1 cellular context compared by ENCODE assay signal in the genomic region with DNA sequence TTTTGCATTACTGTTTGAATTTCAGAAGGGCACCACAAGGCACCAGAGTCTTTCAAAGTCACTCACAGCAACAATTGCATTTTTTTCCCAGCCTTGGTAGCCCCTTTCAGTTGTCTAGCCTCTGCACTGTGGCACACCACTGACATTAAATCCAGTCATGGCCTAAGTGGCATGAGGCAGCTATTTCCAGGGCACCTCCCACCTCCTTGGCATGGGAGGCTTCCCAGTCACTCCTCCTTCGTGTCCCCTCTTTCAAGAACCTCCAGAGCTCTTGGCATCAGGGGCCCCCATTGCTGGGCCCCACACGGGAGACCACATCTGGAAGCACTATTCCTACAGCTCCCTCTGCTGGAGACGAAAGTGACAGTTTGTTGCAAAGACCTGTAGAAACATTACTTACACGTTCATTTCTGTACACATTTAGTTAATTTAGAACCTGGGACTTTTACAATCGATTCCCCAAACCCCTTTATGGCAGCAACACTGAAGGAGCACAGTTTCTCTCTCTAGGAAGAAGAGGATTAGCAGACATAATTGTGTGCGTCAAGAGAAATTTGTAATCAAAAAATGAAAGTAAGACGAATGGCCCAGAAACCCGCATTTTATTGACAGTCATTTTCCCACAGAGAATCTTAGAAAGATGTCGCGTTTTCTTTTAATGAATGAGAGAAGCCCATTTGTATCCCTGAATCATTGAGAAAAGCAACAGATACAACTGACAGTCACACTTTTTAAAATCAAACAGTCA.
TF ChIP-seq lines count a peak whose summit lies in the region.

No MANE protein-coding gene starts in this region.

TF ChIP-seq in WTC11, 78 proteins besides CTCF, POLR2A, EP300 and RAD21 (continued from another document):
- peak; percentile 59; the same call in 1 of the 2 replicates for TF ChIP-seq NFATC4 (CRISPR knock-in tag; IDR thresholded peaks at IDR 0.05)
- TF ChIP-seq, protein P1, sequence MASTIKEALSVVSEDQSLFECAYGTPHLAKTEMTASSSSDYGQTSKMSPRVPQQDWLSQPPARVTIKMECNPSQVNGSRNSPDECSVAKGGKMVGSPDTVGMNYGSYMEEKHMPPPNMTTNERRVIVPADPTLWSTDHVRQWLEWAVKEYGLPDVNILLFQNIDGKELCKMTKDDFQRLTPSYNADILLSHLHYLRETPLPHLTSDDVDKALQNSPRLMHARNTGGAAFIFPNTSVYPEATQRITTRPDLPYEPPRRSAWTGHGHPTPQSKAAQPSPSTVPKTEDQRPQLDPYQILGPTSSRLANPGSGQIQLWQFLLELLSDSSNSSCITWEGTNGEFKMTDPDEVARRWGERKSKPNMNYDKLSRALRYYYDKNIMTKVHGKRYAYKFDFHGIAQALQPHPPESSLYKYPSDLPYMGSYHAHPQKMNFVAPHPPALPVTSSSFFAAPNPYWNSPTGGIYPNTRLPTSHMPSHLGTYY (CRISPR knock-in tag; IDR thresholded peaks at IDR 0.05): no peak
- no peak for TF ChIP-seq MXD4 (CRISPR knock-in tag; IDR thresholded peaks at IDR 0.05; ENCODE audit: borderline replicate concordance)
- peak; percentile 71; the same call in 1 of the 2 replicates for TF ChIP-seq ZNF416 (CRISPR knock-in tag; IDR thresholded peaks at IDR 0.05)
- TF ChIP-seq, protein P2, sequence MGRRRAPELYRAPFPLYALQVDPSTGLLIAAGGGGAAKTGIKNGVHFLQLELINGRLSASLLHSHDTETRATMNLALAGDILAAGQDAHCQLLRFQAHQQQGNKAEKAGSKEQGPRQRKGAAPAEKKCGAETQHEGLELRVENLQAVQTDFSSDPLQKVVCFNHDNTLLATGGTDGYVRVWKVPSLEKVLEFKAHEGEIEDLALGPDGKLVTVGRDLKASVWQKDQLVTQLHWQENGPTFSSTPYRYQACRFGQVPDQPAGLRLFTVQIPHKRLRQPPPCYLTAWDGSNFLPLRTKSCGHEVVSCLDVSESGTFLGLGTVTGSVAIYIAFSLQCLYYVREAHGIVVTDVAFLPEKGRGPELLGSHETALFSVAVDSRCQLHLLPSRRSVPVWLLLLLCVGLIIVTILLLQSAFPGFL (CRISPR knock-in tag; IDR thresholded peaks at IDR 0.05; ENCODE audit: borderline replicate concordance): no peak
- TF ChIP-seq JAZF1 (CRISPR knock-in tag; IDR thresholded peaks at IDR 0.05): no peak
- TF ChIP-seq, protein P3, sequence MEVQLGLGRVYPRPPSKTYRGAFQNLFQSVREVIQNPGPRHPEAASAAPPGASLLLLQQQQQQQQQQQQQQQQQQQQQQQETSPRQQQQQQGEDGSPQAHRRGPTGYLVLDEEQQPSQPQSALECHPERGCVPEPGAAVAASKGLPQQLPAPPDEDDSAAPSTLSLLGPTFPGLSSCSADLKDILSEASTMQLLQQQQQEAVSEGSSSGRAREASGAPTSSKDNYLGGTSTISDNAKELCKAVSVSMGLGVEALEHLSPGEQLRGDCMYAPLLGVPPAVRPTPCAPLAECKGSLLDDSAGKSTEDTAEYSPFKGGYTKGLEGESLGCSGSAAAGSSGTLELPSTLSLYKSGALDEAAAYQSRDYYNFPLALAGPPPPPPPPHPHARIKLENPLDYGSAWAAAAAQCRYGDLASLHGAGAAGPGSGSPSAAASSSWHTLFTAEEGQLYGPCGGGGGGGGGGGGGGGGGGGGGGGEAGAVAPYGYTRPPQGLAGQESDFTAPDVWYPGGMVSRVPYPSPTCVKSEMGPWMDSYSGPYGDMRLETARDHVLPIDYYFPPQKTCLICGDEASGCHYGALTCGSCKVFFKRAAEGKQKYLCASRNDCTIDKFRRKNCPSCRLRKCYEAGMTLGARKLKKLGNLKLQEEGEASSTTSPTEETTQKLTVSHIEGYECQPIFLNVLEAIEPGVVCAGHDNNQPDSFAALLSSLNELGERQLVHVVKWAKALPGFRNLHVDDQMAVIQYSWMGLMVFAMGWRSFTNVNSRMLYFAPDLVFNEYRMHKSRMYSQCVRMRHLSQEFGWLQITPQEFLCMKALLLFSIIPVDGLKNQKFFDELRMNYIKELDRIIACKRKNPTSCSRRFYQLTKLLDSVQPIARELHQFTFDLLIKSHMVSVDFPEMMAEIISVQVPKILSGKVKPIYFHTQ (CRISPR knock-in tag; IDR thresholded peaks at IDR 0.05): 0 out of 2 replicates have a peak, but pooled peaks have one; percentile 45
